8 cellular contexts compared by ENCODE assay signal in genomic region chr1:32351077-32351858, GRCh38. TPM values are rescaled to one million over a fixed set of nuclear protein-coding genes. Genes with fewer than 3 reads are reported as not detected.
A peak's percentile ranks its signal among the peaks of the same experiment; 100 is the strongest.
DNase-seq lines count a peak whose midpoint lies in the region; ATAC-seq and TF ChIP-seq lines count a peak whose summit lies in the region.

No MANE protein-coding gene starts in this region.

- H4K20me1 ChIP-seq in smooth muscle cell (ENCODE audit: low read depth): no peaks in the 10 kb centered on the region

- 4% methylated on average over 48 of the region's 75 CpGs for WGBS in smooth muscle cell (ENCODE audit: low lambda C conversion rate)

- peak overlapping the region; percentile 99 for H3K4me2 ChIP-seq in smooth muscle cell

- CTCF ChIA-PET in AG04449 (lab: Yijun Ruan, JAX): interaction anchor here (0.6 to 3.8 kb wide), 5 partner anchors 9 to 136 kb away, joined by 3 to 26 read pairs (median 4); partner anchors contain the start of gene MARCKSL1

- peaks cover 0 to 15% of the 10 kb centered on the region in 2 donors for H3K4me1 ChIP-seq in breast epithelium
- H3K4me1 ChIP-seq in smooth muscle cell (ENCODE audit: low read depth): peaks cover 19% of the 10 kb centered on the region

- H3K4me3 ChIP-seq in AG04449 (ENCODE audit: low read depth, low read length): peak overlapping the region; percentile 71
- peak overlapping the region; percentile 65 to 98 (median 81) for H3K4me3 ChIP-seq in breast epithelium
- H3K4me3 ChIP-seq in smooth muscle cell: peak overlapping the region; percentile 81

- H3F3A ChIP-seq in smooth muscle cell (ENCODE audit: low read depth): peaks cover 20% of the 10 kb centered on the region

- H3K9me3 ChIP-seq in breast epithelium (no peaks in the 10 kb centered on the region), smooth muscle cell (replicated peaks; ENCODE audit: low read depth) (no peaks in the 10 kb centered on the region)

- peak overlapping the region; percentile 94 for H2AFZ ChIP-seq in smooth muscle cell (ENCODE audit: low read depth)

- POLR2A ChIA-PET in AG04449 (lab: Yijun Ruan, JAX): interaction anchor here (0.7 to 5.6 kb wide), 4 partner anchors 15 to 150 kb away, joined by 3 to 38 read pairs (median 4); partner anchors contain the start of genes DCDC2B, IQCC and MARCKSL1

- H3K27ac ChIP-seq in VCaP: peak overlapping the region; percentile 96
- peak overlapping the region; percentile 96 to 99 for H3K27ac ChIP-seq in breast epithelium
- peak overlapping the region; percentile 90 for H3K27ac ChIP-seq in smooth muscle cell (ENCODE audit: low read depth)

- H3K36me3 ChIP-seq in breast epithelium (no peaks in the 10 kb centered on the region), smooth muscle cell (ENCODE audit: low read depth) (no peaks in the 10 kb centered on the region)

- peak; percentile 84 for ATAC-seq in GM18867 (IDR thresholded peaks at IDR 0.05; ENCODE audit: unreplicated experiment)
- ATAC-seq in HG03097 (IDR thresholded peaks at IDR 0.05; ENCODE audit: low FRiP score, unreplicated experiment): peak; percentile 73

- H3K79me2 ChIP-seq in smooth muscle cell (ENCODE audit: low read depth): no peaks in the 10 kb centered on the region

- TF ChIP-seq POLR2A in breast epithelium (IDR thresholded peaks at IDR 0.05): no peak

- TF ChIP-seq CTCF in AG04449 (IDR thresholded peaks at IDR 0.05; ENCODE audit: insufficient read depth, low read length, missing control alignments) (peak; percentile 61), VCaP (conservative IDR thresholded peaks at IDR 0.05) (peak; percentile 55), breast epithelium (IDR thresholded peaks at IDR 0.05) (peak; percentile 19 to 49 (median 36)), smooth muscle cell (IDR thresholded peaks at IDR 0.05; ENCODE audit: borderline replicate concordance, insufficient read depth, poor library complexity, severe bottlenecking) (peak; percentile 67)

- peak overlapping the region; percentile 94 for H3K9ac ChIP-seq in smooth muscle cell (ENCODE audit: low read depth)

- H3K27me3 ChIP-seq in breast epithelium (no peaks in the 10 kb centered on the region), smooth muscle cell (ENCODE audit: low read depth) (no peaks in the 10 kb centered on the region)

- DNase-seq in AG04449 (ENCODE audit: low read depth, low spot score) (peak; percentile 44), NCI-H2171 (lab: John Stamatoyannopoulos, UW) (peak; percentile 97), breast epithelium (ENCODE audit: low spot score in 2 of 2) (peak; percentile 94 to 96), iPS-NIHi7 (ENCODE audit: extremely low spot score) (peak; percentile 100), smooth muscle cell (lab: John Stamatoyannopoulos, UW; ENCODE audit: unreplicated experiment) (peak; percentile 89)

- intact Hi-C loops in breast epithelium (cut with DNase I; ENCODE audit: low total_unique reads): no loop called here

RNA-seq across cellular contexts. Expression of gene FAM229A, which starts 11.0 kb away (rescaled TPM):
- 10 to 100 TPM in 2 of 3 donors, 1 to 10 TPM in 1; 8.8 to 15.8 (median 10.2) TPM for total RNA-seq in breast epithelium
- 1.6 and 10.0 TPM in 2 replicates for total RNA-seq in smooth muscle cell
- 9.6 and 11.1 TPM in 2 replicates for polyA plus RNA-seq in smooth muscle cell

RNA-seq across cellular contexts. Expression of gene TSSK3, which starts 11.1 kb away (rescaled TPM):
- total RNA-seq in breast epithelium: 1 to 10 TPM; 1.4 to 3.9 (median 3.4) TPM
- total RNA-seq in smooth muscle cell: not detected in 2 replicates
- 0.31 and 1.3 TPM in 2 replicates for polyA plus RNA-seq in smooth muscle cell

RNA-seq across cellular contexts. Expression of gene MARCKSL1, which starts 15.2 kb away (rescaled TPM):
- 10 to 100 TPM; 33.4 to 82.8 (median 47.9) TPM for total RNA-seq in breast epithelium
- total RNA-seq in smooth muscle cell: 108 and 126 TPM in 2 replicates
- 358 and 389 TPM in 2 replicates for polyA plus RNA-seq in smooth muscle cell

RNA-seq across cellular contexts. Expression of gene BSDC1, which starts 43.0 kb away (rescaled TPM):
- 100 to 1,000 TPM in 1 of 3 donors, 10 to 100 TPM in 2; 86.9 to 123 (median 95.1) TPM for total RNA-seq in breast epithelium
- total RNA-seq in smooth muscle cell: 57.3 and 63.4 TPM in 2 replicates
- 45.4 and 53.7 TPM in 2 replicates for polyA plus RNA-seq in smooth muscle cell

RNA-seq across cellular contexts. Expression of gene HDAC1, which starts 59.4 kb away (rescaled TPM):
- total RNA-seq in breast epithelium (10 to 100 TPM; 31.8 to 87.5 (median 87.4) TPM), smooth muscle cell (29.3 and 40.5 TPM in 2 replicates)
- 48.8 and 51.7 TPM in 2 replicates for polyA plus RNA-seq in smooth muscle cell

Comparison
In these comparisons a context has a peak if more than half of its experiments do, and no peak if none do; other contexts are left out.
1. Peak in every context shown above with its lines: DNase-seq, ATAC-seq, H3K4me3 ChIP-seq and H3K27ac ChIP-seq.
2. DNase-seq: peak in every context shown above with its lines; median percentile 100 in iPS-NIHi7; 97 in NCI-H2171; 95 in breast epithelium; 89 in smooth muscle cell; 44 in AG04449.